In the genomic region with DNA sequence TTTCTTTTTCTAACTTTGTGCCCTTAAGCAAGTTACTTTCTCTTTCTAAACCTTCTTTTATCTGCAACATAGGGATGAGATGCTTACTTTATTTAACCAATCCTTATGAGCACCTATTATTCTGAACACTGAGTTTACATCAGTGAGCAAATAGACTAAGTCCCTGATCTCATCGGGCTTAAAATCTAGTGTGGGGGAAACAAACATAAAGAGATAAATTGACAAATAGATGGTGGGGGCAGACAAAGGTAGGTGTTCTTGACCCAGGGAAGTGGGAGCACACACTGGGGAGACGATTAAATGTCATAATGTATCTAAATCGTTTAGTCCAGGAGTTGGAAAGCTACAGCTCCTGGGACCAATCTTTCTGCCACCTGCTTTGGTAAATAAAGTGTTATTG, we compare ENCODE assay signal across 27 cellular contexts.
"Had no signal": no experiment of that assay in that cellular context is flagged by ENCODE, and none has a peak within 500 bp of the region (broad histone marks: within the 10 kb centered on the region; RNA-seq: fewer than 3 reads in every experiment).

No MANE protein-coding gene starts in this region.

- H3K9me3 ChIP-seq: ovary, psoas muscle, right lobe of liver, sigmoid colon, thoracic aorta, thyroid gland, tibial nerve, upper lobe of left lung, vagina had no signal

- H3K36me3 ChIP-seq: neural progenitor cell, ovary, right lobe of liver, sigmoid colon, stomach, thoracic aorta, thyroid gland, tibial nerve, upper lobe of left lung, vagina had no signal

- H2AFZ ChIP-seq: neural progenitor cell, parathyroid adenoma had no signal

- DNase-seq: occipital lobe; ovary; posterior cingulate gyrus; psoas muscle; right cardiac atrium; right lobe of liver; sigmoid colon; small intestine; stimulated activated CD4-positive, alpha-beta T cell treated with anti-CD3 and anti-CD28 coated beads, Interleukin-15, amount 100 ng/mL, for 24 hours; stimulated activated CD4-positive, alpha-beta T cell treated with anti-CD3 and anti-CD28 coated beads, Interleukin-2, amount 100 ng/mL, for 24 hours; stimulated activated CD4-positive, alpha-beta T cell treated with anti-CD3 and anti-CD28 coated beads, Interleukin-2, amount 100 ng/mL, for 48 hours; stimulated activated CD4-positive, alpha-beta T cell treated with anti-CD3 and anti-CD28 coated beads, Interleukin-4, amount 100 ng/mL, for 24 hours; stimulated activated naive B cell treated with anti-CD40 and anti-IgM and Interleukin-4, amounts not matched to agents 10 μg/mL and 1 μg/mL and 100 μg/mL, for 72 hours; stimulated activated naive CD4-positive, alpha-beta T cell treated with Interleukin-2 at 50 U/mL for 16 hours; stomach; thyroid gland; trophoblast cell; upper lobe of left lung had no signal

- H3K4me1 ChIP-seq: parathyroid adenoma, psoas muscle, right lobe of liver, sigmoid colon, stomach, thyroid gland, tibial nerve, upper lobe of left lung, vagina had no signal

- H3K27ac Mint-ChIP-seq: nephron; neural progenitor cell; progenitor cell of endocrine pancreas; stimulated activated effector memory CD8-positive, alpha-beta T cell treated with anti-CD3 and anti-CD28 coated beads, Interleukin-12 subunit alpha, Interleukin-12 subunit beta, amount 100 ng/mL, for 72 hours; stimulated activated naive B cell treated with anti-CD40 and anti-IgM and Interleukin-4, amounts not matched to agents 10 μg/mL and 1 μg/mL and 100 μg/mL, for 72 hours; stimulated activated naive CD8-positive, alpha-beta T cell treated with anti-CD3 and anti-CD28 coated beads, Interleukin-15, Interleukin-2, amounts not matched to agents 100 ng/mL and 50 ng/mL, for 24 hours had no signal

- H3K4me3 ChIP-seq: neural progenitor cell, ovary, psoas muscle, right lobe of liver, sigmoid colon, stomach, thoracic aorta, thyroid gland, tibial nerve, upper lobe of left lung, vagina had no signal

- H3K36me3 Mint-ChIP-seq: neural progenitor cell; stimulated activated effector memory CD8-positive, alpha-beta T cell treated with anti-CD3 and anti-CD28 coated beads, Interleukin-12 subunit alpha, Interleukin-12 subunit beta, amount 100 ng/mL, for 72 hours; stimulated activated naive B cell treated with anti-CD40 and anti-IgM and Interleukin-4, amounts not matched to agents 10 μg/mL and 1 μg/mL and 100 μg/mL, for 72 hours had no signal

- H3K4me2 ChIP-seq: neural progenitor cell had no signal

- H3K4me1 Mint-ChIP-seq: nephron; stimulated activated effector memory CD8-positive, alpha-beta T cell treated with anti-CD3 and anti-CD28 coated beads, Interleukin-12 subunit alpha, Interleukin-12 subunit beta, amount 100 ng/mL, for 72 hours; stimulated activated naive B cell treated with anti-CD40 and anti-IgM and Interleukin-4, amounts not matched to agents 10 μg/mL and 1 μg/mL and 100 μg/mL, for 72 hours had no signal

- H3K4me3 Mint-ChIP-seq: nephron; neural progenitor cell; stimulated activated effector memory CD8-positive, alpha-beta T cell treated with anti-CD3 and anti-CD28 coated beads, Interleukin-12 subunit alpha, Interleukin-12 subunit beta, amount 100 ng/mL, for 72 hours; stimulated activated naive B cell treated with anti-CD40 and anti-IgM and Interleukin-4, amounts not matched to agents 10 μg/mL and 1 μg/mL and 100 μg/mL, for 72 hours; stimulated activated naive CD8-positive, alpha-beta T cell treated with anti-CD3 and anti-CD28 coated beads, Interleukin-15, Interleukin-2, amounts not matched to agents 100 ng/mL and 50 ng/mL, for 24 hours had no signal

- H3K9me3 Mint-ChIP-seq: nephron; stimulated activated naive CD8-positive, alpha-beta T cell treated with anti-CD3 and anti-CD28 coated beads, Interleukin-15, Interleukin-2, amounts not matched to agents 100 ng/mL and 50 ng/mL, for 24 hours had no signal

- H3K9ac ChIP-seq: neural progenitor cell, parathyroid adenoma had no signal

- H3K27me3 ChIP-seq: neural progenitor cell, ovary, right lobe of liver, sigmoid colon, thyroid gland, tibial nerve, upper lobe of left lung, vagina had no signal

- H3K27me3 Mint-ChIP-seq: stimulated activated naive CD8-positive, alpha-beta T cell treated with anti-CD3 and anti-CD28 coated beads, Interleukin-15, Interleukin-2, amounts not matched to agents 100 ng/mL and 50 ng/mL, for 24 hours had no signal

- H3K79me2 ChIP-seq: parathyroid adenoma had no signal

- H3K27ac ChIP-seq: neural progenitor cell, ovary, parathyroid adenoma, psoas muscle, right lobe of liver, sigmoid colon, stomach, thoracic aorta, thyroid gland, tibial nerve, upper lobe of left lung, vagina had no signal
